8 cellular contexts compared by ENCODE assay signal in genomic region chr11:20609727-20610707, GRCh38. TPM values are rescaled to one million over a fixed set of nuclear protein-coding genes. Genes with fewer than 3 reads are reported as not detected.
DNase-seq lines count a peak whose midpoint lies in the region; ATAC-seq and TF ChIP-seq lines count a peak whose summit lies in the region.

No MANE protein-coding gene starts in this region.

- ATAC-seq in GM18858 (IDR thresholded peaks at IDR 0.05; ENCODE audit: unreplicated experiment) = peak; percentile 97
- peak; percentile 96 for ATAC-seq in HG03045 (IDR thresholded peaks at IDR 0.05; ENCODE audit: unreplicated experiment)

- no peaks in the 10 kb centered on the region for H3K36me3 ChIP-seq in brain microvascular endothelial cell (replicated peaks)

- peaks cover 30% of the 10 kb centered on the region for H3K27me3 ChIP-seq in AG04450 (ENCODE audit: control insufficient read depth, insufficient read depth, low read length)
- H3K27me3 ChIP-seq in brain microvascular endothelial cell (replicated peaks) = peaks cover 24% of the 10 kb centered on the region

- CTCF ChIA-PET in AG04450 (lab: Charles Lee) = interaction anchor here (0.5 to 4.3 kb wide), 54 partner anchors 9 to 1407 kb away, joined by 3 to 94 read pairs (median 4); partner anchors contain the start of genes HTATIP2 and SLC6A5

- no peaks in the 10 kb centered on the region; the same call in 1 of the 2 replicates for H3K9me3 ChIP-seq in AG04450 (ENCODE audit: control insufficient read depth, insufficient read depth, low read length)

- in situ Hi-C loops in brain microvascular endothelial cell (cut with HindIII; ENCODE audit: low pct_ligation_motif_present, low sequenced_read_pairs) = no loop called here

- no peak overlapping the region for H3K4me3 ChIP-seq in AG04450 (ENCODE audit: low read depth, low read length)
- H3K4me3 ChIP-seq in brain microvascular endothelial cell (ENCODE audit: low read depth, low read length) = no peak overlapping the region

- H3K27ac ChIP-seq in AG04450 (ENCODE audit: low read depth, low read length) (no peak overlapping the region), brain microvascular endothelial cell (no peak overlapping the region)

- peak; percentile 13 for DNase-seq in AG04450 (ENCODE audit: low read depth, low spot score)
- DNase-seq in NCI-H2029 treated with DMSO at 0.1 percent for 48 hours (lab: John Stamatoyannopoulos, UW) = peak; percentile 62
- peak; percentile 73 for DNase-seq in UCSD-AML1 (lab: John Stamatoyannopoulos, UW; ENCODE audit: unreplicated experiment)
- peak; percentile 49 for DNase-seq in brain microvascular endothelial cell
- peak; percentile 87 for DNase-seq in inferior parietal cortex (ENCODE audit: extremely low spot score)
- DNase-seq in stimulated activated CD4-positive, alpha-beta T cell treated with anti-CD3 and anti-CD28 coated beads, Interleukin-1b, Interleukin-23, amount 100 ng/mL, for 24 hours (ENCODE audit: low read depth in 4 of 4, low spot score in 1 of 4) = peak; percentile 6 to 50 (median 38)

- TF ChIP-seq CTCF in AG04450 (IDR thresholded peaks at IDR 0.05; ENCODE audit: low read depth, low read length) (peak; percentile 95), brain microvascular endothelial cell (IDR thresholded peaks at IDR 0.05; ENCODE audit: low read depth, low read length, missing control alignments) (peak; percentile 92)

- POLR2A ChIA-PET in AG04450 (lab: Yijun Ruan, JAX) = interaction anchor here (0.6 kb wide), 1 partner anchor 313 kb away, joined by 3 read pairs; no protein-coding TSS in a partner anchor

RNA-seq across cellular contexts. Expression of gene SLC6A5, which starts 10.6 kb away (rescaled TPM):
- polyA plus RNA-seq in AG04450 (2011; rRNA removed) = not detected in 2 replicates
- not detected in 2 replicates for polyA minus RNA-seq in AG04450 (2011; rRNA and poly(A)+ RNA removed)

RNA-seq across cellular contexts. Expression of gene NELL1, which starts 59.4 kb away (rescaled TPM):
- not detected in 2 replicates for polyA plus RNA-seq in AG04450 (2011; rRNA removed)
- not detected in 2 replicates for polyA minus RNA-seq in AG04450 (2011; rRNA and poly(A)+ RNA removed)

Comparison
In these comparisons a context has a peak if more than half of its experiments do, and no peak if none do; other contexts are left out.
1. DNase-seq: peak in every context shown above with its lines; median percentile 87 in inferior parietal cortex; 73 in UCSD-AML1; 62 in NCI-H2029 treated with DMSO at 0.1 percent for 48 hours; 49 in brain microvascular endothelial cell; 38 in stimulated activated CD4-positive, alpha-beta T cell treated with anti-CD3 and anti-CD28 coated beads, Interleukin-1b, Interleukin-23, amount 100 ng/mL, for 24 hours; 13 in AG04450.